8 cellular contexts compared by ENCODE assay signal in genomic region chr16:30526823-30527634, GRCh38.
A peak's percentile ranks its signal among the peaks of the same experiment; 100 is the strongest.
DNase-seq lines count a peak whose midpoint lies in the region; ATAC-seq lines count a peak whose summit lies in the region.

No MANE protein-coding gene starts in this region.

- peak; percentile 82 for ATAC-seq in GM19468 (IDR thresholded peaks at IDR 0.05; ENCODE audit: extremely low read depth, unreplicated experiment)

- DNase-seq in COR-L47 (lab: John Stamatoyannopoulos, UW) = peak; percentile 99
- DNase-seq in HS-5 (ENCODE audit: low read depth) = peak; percentile 86
- peak; percentile 21 for DNase-seq in NK-92 (lab: John Stamatoyannopoulos, UW; ENCODE audit: unreplicated experiment)
- DNase-seq in activated CD8-positive, alpha-beta memory T cell treated with anti-CD3 and anti-CD28 coated beads for 24 hours = peak; percentile 95
- DNase-seq in effector CD8-positive, alpha-beta T cell (lab: John Stamatoyannopoulos, UW) = peak; percentile 80
- peak; percentile 98 for DNase-seq in medulla oblongata (ENCODE audit: extremely low spot score)
- peak; percentile 93 to 96 (median 96) for DNase-seq in stimulated activated CD4-positive, alpha-beta T cell treated with anti-CD3 and anti-CD28 coated beads, TNF-alpha, amount 100 ng/mL, for 48 hours (ENCODE audit: low read depth in 3 of 3)

Comparison
In these comparisons a context has a peak if more than half of its experiments do, and no peak if none do; other contexts are left out.
1. Peak in every context shown above with its lines: DNase-seq and ATAC-seq.
2. DNase-seq: peak in every context shown above with its lines; median percentile 99 in COR-L47; 98 in medulla oblongata; 96 in stimulated activated CD4-positive, alpha-beta T cell treated with anti-CD3 and anti-CD28 coated beads, TNF-alpha, amount 100 ng/mL, for 48 hours; 95 in activated CD8-positive, alpha-beta memory T cell treated with anti-CD3 and anti-CD28 coated beads for 24 hours; 86 in HS-5; 80 in effector CD8-positive, alpha-beta T cell; 21 in NK-92.